ENCODE assay signal across 9 cellular contexts in the genomic region with DNA sequence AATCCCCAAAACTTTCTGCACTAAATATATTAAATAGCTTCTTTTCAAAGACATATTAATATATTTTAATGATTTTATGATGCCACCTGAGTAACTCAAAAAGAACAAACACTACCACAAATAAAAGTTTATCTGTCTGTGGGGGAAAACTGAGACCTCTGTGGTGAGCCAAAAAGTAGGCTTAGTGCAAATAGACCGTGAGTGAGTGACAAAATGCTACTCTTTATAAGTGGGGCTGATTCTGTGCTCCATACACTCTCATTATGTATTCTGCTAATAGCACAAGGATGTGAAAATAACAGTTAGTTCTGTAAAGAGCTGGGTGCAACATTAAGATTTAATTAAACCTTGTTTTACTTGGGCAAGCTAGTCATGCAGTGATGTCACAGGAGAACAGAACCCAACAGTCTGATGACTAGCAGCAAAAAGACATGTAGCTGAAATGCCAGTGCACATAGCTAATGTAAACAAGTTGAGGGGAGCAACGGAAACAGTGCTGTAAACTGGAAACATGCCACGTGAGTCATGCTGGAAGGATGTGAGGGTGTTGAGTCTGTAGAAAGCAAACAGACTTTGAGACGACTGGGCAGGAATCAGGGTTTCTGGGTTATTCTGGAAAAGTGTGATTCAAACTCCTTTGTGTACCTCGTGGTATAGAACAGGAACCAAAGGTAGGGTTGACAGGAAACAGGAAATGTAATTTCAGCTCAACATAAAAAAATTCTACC.
A peak's percentile ranks its signal among the peaks of the same experiment; 100 is the strongest.
DNase-seq lines count a peak whose midpoint lies in the region; ATAC-seq, FAIRE-seq and TF ChIP-seq lines count a peak whose summit lies in the region.
"Had no signal": no experiment of that assay in that cellular context is flagged by ENCODE, and none has a peak within 500 bp of the region (broad histone marks: within the 10 kb centered on the region; RNA-seq: fewer than 3 reads in every experiment).

No MANE protein-coding gene starts in this region.

- H3K4me1 Mint-ChIP-seq in activated CD4-positive, alpha-beta T cell treated with anti-CD3 and anti-CD28 coated beads for 36 hours, result no peaks in the 10 kb centered on the region

- intact Hi-C loops in left lung (cut with DNase I), result no loop called here
- intact Hi-C loops in activated CD4-positive, alpha-beta T cell treated with anti-CD3 and anti-CD28 coated beads for 36 hours (cut with DNase I, micrococcal nuclease), result no loop called here

- peak overlapping the region; percentile 77 to 86 for H3K27ac ChIP-seq in A549
- H3K27ac ChIP-seq in brain microvascular endothelial cell, result peak overlapping the region; percentile 71
- H3K27ac ChIP-seq in left lung, result peak overlapping the region; percentile 61 to 67

- CTCF ChIA-PET in A549 (lab: Yijun Ruan, JAX), result interaction anchor here (1.0 to 1.3 kb wide), 2 partner anchors 35 to 62 kb away, joined by 6 to 7 read pairs; no protein-coding TSS in a partner anchor
- CTCF ChIA-PET in activated CD4-positive, alpha-beta T cell treated with anti-CD3 and anti-CD28 coated beads for 36 hours (lab: Charles Lee), result interaction anchor here (0.6 kb wide), 1 partner anchor 758 kb away, joined by 3 read pairs; no protein-coding TSS in a partner anchor

- TF ChIP-seq RAD21 in A549 (conservative IDR thresholded peaks at IDR 0.05 in 1 of 2, IDR thresholded peaks at IDR 0.05 in 1 of 2), result peak in 1 of 2 experiments; percentile 41; a peak in 2 of 5 replicates

- TF ChIP-seq CTCF in A549 (IDR thresholded peaks at IDR 0.05), result no peak
- no peak for TF ChIP-seq CTCF in brain microvascular endothelial cell (IDR thresholded peaks at IDR 0.05; ENCODE audit: low read depth, low read length, missing control alignments)
- no peak for TF ChIP-seq CTCF in left lung (IDR thresholded peaks at IDR 0.05)

- POLR2A ChIA-PET in A549 (lab: Yijun Ruan, JAX), result no interaction called here
- POLR2A ChIA-PET in activated CD4-positive, alpha-beta T cell treated with anti-CD3 and anti-CD28 coated beads for 36 hours (lab: Charles Lee), result no interaction called here

- FAIRE-seq in A549 (lab: Jason Lieb, UNC), result peak; percentile 88

- H3K27me3 ChIP-seq in brain microvascular endothelial cell (replicated peaks) (no peaks in the 10 kb centered on the region), left lung (no peaks in the 10 kb centered on the region)

- H3K4me3 ChIP-seq in A549 (peak overlapping the region; percentile 4; the same call in 1 of the 3 replicates), brain microvascular endothelial cell (ENCODE audit: low read depth, low read length) (no peak overlapping the region), left lung (no peak overlapping the region)

- TF ChIP-seq POLR2A in A549 (IDR thresholded peaks at IDR 0.05; ENCODE audit: low read length), result no peak

- no peaks in the 10 kb centered on the region for H3K36me3 Mint-ChIP-seq in activated CD4-positive, alpha-beta T cell treated with anti-CD3 and anti-CD28 coated beads for 36 hours (ENCODE audit: low read depth)
- H3K36me3 Mint-ChIP-seq: CD8-positive, alpha-beta T cell had no signal

- H3K36me3 ChIP-seq in brain microvascular endothelial cell (replicated peaks) (no peaks in the 10 kb centered on the region), left lung (no peaks in the 10 kb centered on the region)

- H3K27ac Mint-ChIP-seq in activated CD4-positive, alpha-beta T cell treated with anti-CD3 and anti-CD28 coated beads for 36 hours, result no peak overlapping the region
- H3K27ac Mint-ChIP-seq: CD8-positive, alpha-beta T cell had no signal

- no peaks in the 10 kb centered on the region for H3K27me3 Mint-ChIP-seq in activated CD4-positive, alpha-beta T cell treated with anti-CD3 and anti-CD28 coated beads for 36 hours

- in situ Hi-C loops in brain microvascular endothelial cell (cut with HindIII; ENCODE audit: low pct_ligation_motif_present, low sequenced_read_pairs), result no loop called here

- ATAC-seq in A549, result peak; percentile 99 to 100
- peak; percentile 97 for ATAC-seq in left lung
- no peak for ATAC-seq in activated CD4-positive, alpha-beta T cell treated with anti-CD3 and anti-CD28 coated beads for 36 hours
- no peak for ATAC-seq in GM18511 (IDR thresholded peaks at IDR 0.05; ENCODE audit: unreplicated experiment)
- no peak for ATAC-seq in GM18519 (IDR thresholded peaks at IDR 0.05; ENCODE audit: low FRiP score, unreplicated experiment)
- ATAC-seq: CD8-positive, alpha-beta T cell had no signal

- H3K4me1 ChIP-seq in A549 (peaks cover 17% of the 10 kb centered on the region), left lung (peaks cover 0 to 3% of the 10 kb centered on the region in 2 donors)

- H3K9me3 ChIP-seq in A549 (peaks cover 10% of the 10 kb centered on the region; the same call in 2 of the 3 replicates), left lung (no peaks in the 10 kb centered on the region)

- peak overlapping the region; percentile 65 for H3K4me2 ChIP-seq in A549

- peaks cover 12% of the 10 kb centered on the region for H3K9me3 Mint-ChIP-seq in activated CD4-positive, alpha-beta T cell treated with anti-CD3 and anti-CD28 coated beads for 36 hours (ENCODE audit: low read depth)

- no peak overlapping the region for H3K4me3 Mint-ChIP-seq in activated CD4-positive, alpha-beta T cell treated with anti-CD3 and anti-CD28 coated beads for 36 hours
- H3K4me3 Mint-ChIP-seq: CD8-positive, alpha-beta T cell had no signal

- TF ChIP-seq EP300 in A549 (IDR thresholded peaks at IDR 0.05), result peak; percentile 68 to 71; a peak in 2 of 5 replicates

- DNase-seq in A549 (ENCODE audit: low read depth in 1 of 2, low spot score in 1 of 2) (peak; percentile 64 to 98), LHCN-M2 (ENCODE audit: low read depth) (peak; percentile 70), brain microvascular endothelial cell (peak; percentile 100), left lung (peak in 1 of 2 donors; percentile 75)
- no peak for DNase-seq in activated CD4-positive, alpha-beta T cell treated with anti-CD3 and anti-CD28 coated beads for 36 hours
- no peak for DNase-seq in activated CD4-positive, alpha-beta T cell treated with anti-CD3 and anti-CD28 coated beads for 4 hours
- DNase-seq: CD8-positive, alpha-beta T cell had no signal

- WGBS in A549 (ENCODE audit: missing lambda C conversion rate), result 2% methylated on average over 5 of the region's 5 CpGs

TF ChIP-seq in A549, 52 proteins besides CTCF, POLR2A, EP300 and RAD21:
- TF ChIP-seq JUN (IDR thresholded peaks at IDR 0.05) (peak; percentile 70 to 78; a peak in 3 of 5 replicates), E2F6 (IDR thresholded peaks at IDR 0.05; ENCODE audit: borderline replicate concordance, low read depth) (peak; percentile 80; the same call in 1 of the 2 replicates), FOXS1 (CRISPR knock-in tag; IDR thresholded peaks at IDR 0.05) (peak; percentile 86; the same call in 1 of the 2 replicates), MAFK (IDR thresholded peaks at IDR 0.05; ENCODE audit: partially characterized antibody) (peak; percentile 53), CHD4 (IDR thresholded peaks at IDR 0.05; ENCODE audit: borderline replicate concordance) (no peak), FOSB (CRISPR knock-in tag; IDR thresholded peaks at IDR 0.05) (no peak), BCL3 (IDR thresholded peaks at IDR 0.05) (peak; percentile 65; the same call in 1 of the 3 replicates), NR3C1 (IDR thresholded peaks at IDR 0.05) (no peak), GATA3 (IDR thresholded peaks at IDR 0.05; ENCODE audit: borderline replicate concordance) (peak; percentile 90), USF2 (IDR thresholded peaks at IDR 0.05) (0 out of 2 replicates have a peak, but pooled peaks have one; percentile 35), PHF8 (IDR thresholded peaks at IDR 0.05; ENCODE audit: borderline replicate concordance, low read depth) (no peak), FOSL2 (IDR thresholded peaks at IDR 0.05) (peak; percentile 82), FOSL2 (CRISPR knock-in tag; IDR thresholded peaks at IDR 0.05) (peak; percentile 96), ZC3H11A (IDR thresholded peaks at IDR 0.05) (no peak), BHLHE40 (IDR thresholded peaks at IDR 0.05; ENCODE audit: low read depth, low read length) (no peak), RCOR1 (IDR thresholded peaks at IDR 0.05; ENCODE audit: low read depth, low read length) (no peak), JUNB (IDR thresholded peaks at IDR 0.05) (peak; percentile 89)
- TF ChIP-seq, protein P1, sequence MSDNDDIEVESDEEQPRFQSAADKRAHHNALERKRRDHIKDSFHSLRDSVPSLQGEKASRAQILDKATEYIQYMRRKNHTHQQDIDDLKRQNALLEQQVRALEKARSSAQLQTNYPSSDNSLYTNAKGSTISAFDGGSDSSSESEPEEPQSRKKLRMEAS (IDR thresholded peaks at IDR 0.05), result peak; percentile 89
- TF ChIP-seq, protein P2, sequence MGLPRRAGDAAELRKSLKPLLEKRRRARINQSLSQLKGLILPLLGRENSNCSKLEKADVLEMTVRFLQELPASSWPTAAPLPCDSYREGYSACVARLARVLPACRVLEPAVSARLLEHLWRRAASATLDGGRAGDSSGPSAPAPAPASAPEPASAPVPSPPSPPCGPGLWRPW (IDR thresholded peaks at IDR 0.05), result 0 out of 2 replicates have a peak, but pooled peaks have one; percentile 13

Comparison
In these comparisons a context has a peak if more than half of its experiments do, and no peak if none do; other contexts are left out.
1. ATAC-seq: peak in A549 (2 of 2) and left lung (single experiment); none in activated CD4-positive, alpha-beta T cell treated with anti-CD3 and anti-CD28 coated beads for 36 hours (single experiment), GM18511 (single experiment) and GM18519 (single experiment).
2. DNase-seq: peak in A549 (2 of 2), LHCN-M2 (single experiment) and brain microvascular endothelial cell (single experiment); none in activated CD4-positive, alpha-beta T cell treated with anti-CD3 and anti-CD28 coated beads for 36 hours (single experiment) and activated CD4-positive, alpha-beta T cell treated with anti-CD3 and anti-CD28 coated beads for 4 hours (0 of 2).
3. Peak in every context shown above with its lines, with median percentiles within 50 percentile points of each other: H3K27ac ChIP-seq.